In the genomic region with DNA sequence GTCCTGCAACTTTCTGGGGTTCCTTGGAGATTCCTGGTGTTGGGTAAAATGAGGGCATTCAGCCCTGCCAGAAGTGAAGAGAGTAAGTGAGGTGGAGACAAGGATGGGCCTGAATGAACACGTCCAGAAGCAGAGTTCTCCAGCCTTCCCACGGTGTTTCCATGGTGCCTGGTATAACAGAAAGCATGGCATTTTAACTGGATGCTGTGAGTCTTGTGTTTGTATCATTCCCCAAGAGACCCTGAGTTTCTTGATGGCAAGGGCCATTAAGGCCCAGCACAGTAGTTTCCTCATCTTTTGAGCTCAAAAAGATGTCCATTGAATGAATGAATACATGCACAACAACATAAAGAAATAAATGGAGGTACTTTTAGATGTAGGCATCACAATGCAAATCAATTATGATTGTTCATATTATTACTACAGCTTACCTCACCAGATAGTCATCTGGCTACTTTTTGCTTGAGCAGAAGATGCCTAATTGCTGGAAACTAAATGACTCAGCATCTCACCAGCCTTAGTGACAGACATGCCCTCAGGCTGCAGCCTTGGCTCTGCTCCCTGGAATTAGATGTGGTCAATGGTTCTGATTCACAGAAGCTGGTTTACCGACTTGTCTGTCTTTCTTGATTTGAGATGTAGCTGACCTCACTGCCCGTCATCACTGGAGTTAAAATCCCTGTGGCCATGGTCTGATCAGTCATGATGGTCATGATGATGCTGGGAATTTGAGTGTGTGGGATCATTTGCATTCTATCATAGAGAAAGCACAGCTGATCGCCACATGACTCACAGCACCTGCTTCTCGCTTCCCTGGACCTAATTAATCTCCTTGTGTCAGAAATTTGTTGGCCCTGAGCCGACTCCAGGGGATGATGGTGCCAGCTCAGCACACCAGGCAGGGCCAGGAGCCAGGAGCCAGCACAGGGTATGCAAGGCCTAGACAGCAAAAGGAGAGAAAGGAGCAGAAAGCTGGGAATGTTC, we compare ENCODE assay signal across 9 cellular contexts.
DNase-seq lines count a peak whose midpoint lies in the region; ATAC-seq, FAIRE-seq and TF ChIP-seq lines count a peak whose summit lies in the region.
"Had no signal": no experiment of that assay in that cellular context is flagged by ENCODE, and none has a peak within 500 bp of the region (broad histone marks: within the 10 kb centered on the region; RNA-seq: fewer than 3 reads in every experiment).

No MANE protein-coding gene starts in this region.

- peaks cover 17 to 22% of the 10 kb centered on the region in 2 experiments for H3K9me3 Mint-ChIP-seq in H9
- H3K9me3 Mint-ChIP-seq: activated naive CD4-positive, alpha-beta T cell treated with anti-CD3 and anti-CD28 coated beads, Interleukin-2, amount 50 U/mL, for 24 hours had no signal

- H3K9me3 ChIP-seq in kidney (ENCODE audit: control insufficient read depth in 1 of 2, low read length in 2 of 2) (no peaks in the 10 kb centered on the region), H9 (ENCODE audit: control insufficient read depth, low read depth, low read length) (no peaks in the 10 kb centered on the region)

- H2BK15ac ChIP-seq in H9 (ENCODE audit: low read depth, low read length), result no peak overlapping the region

- no peak overlapping the region for H2AFZ ChIP-seq in H9 (ENCODE audit: low read length)

- intact Hi-C loops in kidney (cut with DNase I), result no loop called here

- no peak overlapping the region for H2BK5ac ChIP-seq in H9 (ENCODE audit: insufficient read length, low read length)

- H4K8ac ChIP-seq in H9 (replicated peaks; ENCODE audit: insufficient read length, low read depth, low read length), result no peak overlapping the region

- peaks cover 21 to 27% of the 10 kb centered on the region in 2 experiments for H3K4me1 Mint-ChIP-seq in H9
- H3K4me1 Mint-ChIP-seq: activated naive CD4-positive, alpha-beta T cell treated with anti-CD3 and anti-CD28 coated beads, Interleukin-2, amount 50 U/mL, for 24 hours had no signal

- TF ChIP-seq CTCF in kidney (IDR thresholded peaks at IDR 0.05; ENCODE audit: borderline replicate concordance, extremely low read depth, insufficient read depth) (no peak), H9 (conservative IDR thresholded peaks at IDR 0.05) (no peak)

- no peak overlapping the region for H3K23ac ChIP-seq in H9 (ENCODE audit: insufficient read length, low read depth, low read length)

- H3K56ac ChIP-seq in H9 (ENCODE audit: insufficient read length, low read depth, low read length), result no peak overlapping the region

- no peak overlapping the region for H3K14ac ChIP-seq in H9 (ENCODE audit: insufficient read depth, low read length)

- peak; percentile 94 for ATAC-seq in GM18519 (IDR thresholded peaks at IDR 0.05; ENCODE audit: low FRiP score, unreplicated experiment)
- ATAC-seq in HG03045 (IDR thresholded peaks at IDR 0.05; ENCODE audit: unreplicated experiment), result peak; percentile 84

- peaks cover 11 to 22% (median 16%) of the 10 kb centered on the region in 3 experiments for H3K36me3 Mint-ChIP-seq in H9 (ENCODE audit: insufficient read depth in 1 of 3, low read depth in 3 of 3)
- H3K36me3 Mint-ChIP-seq: activated naive CD4-positive, alpha-beta T cell treated with anti-CD3 and anti-CD28 coated beads, Interleukin-2, amount 50 U/mL, for 24 hours had no signal

- no peak overlapping the region for H2BK12ac ChIP-seq in H9 (ENCODE audit: insufficient read length, low read depth, low read length)

- FAIRE-seq in kidney (lab: Jason Lieb, UNC), result no peak

- H3K4me3 Mint-ChIP-seq in H9, result no peak overlapping the region
- H3K4me3 Mint-ChIP-seq: activated naive CD4-positive, alpha-beta T cell treated with anti-CD3 and anti-CD28 coated beads, Interleukin-2, amount 50 U/mL, for 24 hours had no signal

- no peak overlapping the region for H2AK5ac ChIP-seq in H9 (ENCODE audit: insufficient read length, low read length)

- no peak overlapping the region for H3K4me3 ChIP-seq in kidney (ENCODE audit: low read length in 2 of 2)

- H4K20me1 ChIP-seq in H9 (ENCODE audit: control insufficient read depth, insufficient read depth, insufficient read length), result no peaks in the 10 kb centered on the region

- in situ Hi-C loops in SK-MEL-5 (cut with HindIII; ENCODE audit: low pct_unique_long_range_greater_than_20kb, low sequenced_read_pairs), result no loop called here

- no peak overlapping the region for H4K91ac ChIP-seq in H9 (ENCODE audit: insufficient read length, low read depth, low read length)

- no peak overlapping the region for H3K27ac Mint-ChIP-seq in H9
- H3K27ac Mint-ChIP-seq: activated naive CD4-positive, alpha-beta T cell treated with anti-CD3 and anti-CD28 coated beads, Interleukin-2, amount 50 U/mL, for 24 hours had no signal

- H3K79me2 ChIP-seq in H9 (ENCODE audit: insufficient read depth, low read length), result no peaks in the 10 kb centered on the region

- H3K27me3 Mint-ChIP-seq in H9 (ENCODE audit: low read depth), result no peaks in the 10 kb centered on the region; the same call in 1 of the 2 replicates

- H2BK120ac ChIP-seq in H9 (ENCODE audit: low read depth, low read length, poor library complexity, severe bottlenecking), result no peak overlapping the region

- no peak overlapping the region for H3K4me2 ChIP-seq in H9 (ENCODE audit: insufficient read depth, insufficient read length, low read length)

- no peak overlapping the region for H3K9ac ChIP-seq in kidney (ENCODE audit: low read length in 2 of 2)
- H3K9ac ChIP-seq in H9 (ENCODE audit: extremely low read depth, insufficient read length, low read length), result no peak overlapping the region

- H3K27me3 ChIP-seq in H9 (ENCODE audit: insufficient read depth, low read length), result no peaks in the 10 kb centered on the region

- no peak overlapping the region for H4K5ac ChIP-seq in H9 (ENCODE audit: insufficient read length, low read depth, low read length)

- no peaks in the 10 kb centered on the region for H3K23me2 ChIP-seq in H9 (ENCODE audit: insufficient read length, low read depth, low read length, poor library complexity, severe bottlenecking)

- no peaks in the 10 kb centered on the region for H3K79me1 ChIP-seq in H9 (ENCODE audit: insufficient read depth, low read depth, low read length, poor library complexity, severe bottlenecking)

- no peak overlapping the region for H3K18ac ChIP-seq in H9 (ENCODE audit: insufficient read length, low read depth, low read length)

- peak; percentile 100 for DNase-seq in A172 (ENCODE audit: low spot score)
- peak; percentile 90 for DNase-seq in SK-MEL-5 (ENCODE audit: low read depth, low spot score)
- peak; percentile 87 for DNase-seq in kidney
- DNase-seq in NCI-H510A (lab: John Stamatoyannopoulos, UW), result no peak
- no peak for DNase-seq in H9
- no peak for DNase-seq in midbrain (lab: John Stamatoyannopoulos, UW)

- H3K36me3 ChIP-seq in kidney (ENCODE audit: control insufficient read depth in 1 of 2, insufficient read depth in 2 of 2, low read length in 2 of 2), result no peaks in the 10 kb centered on the region

- H3T11ph ChIP-seq in H9 (ENCODE audit: low read length), result no peak overlapping the region

- WGBS in H9 (ENCODE audit: extremely low coverage, insufficient read length, low lambda C conversion rate), result no CpG with 5 or more reads among the region's 7 CpGs

- no peaks in the 10 kb centered on the region for H3K4me1 ChIP-seq in kidney (ENCODE audit: control insufficient read depth in 1 of 2, insufficient read depth in 1 of 2, low read depth in 1 of 2, low read length in 2 of 2)
- peaks cover 3% of the 10 kb centered on the region; the same call in 1 of the 2 replicates for H3K4me1 ChIP-seq in H9 (ENCODE audit: insufficient read depth, low read length)

- H3K4ac ChIP-seq in H9 (ENCODE audit: low read depth, low read length), result no peak overlapping the region

- no peak overlapping the region for H2BK20ac ChIP-seq in H9 (ENCODE audit: low read depth, low read length, poor library complexity, severe bottlenecking)

- H3K27ac ChIP-seq in kidney (ENCODE audit: low read depth in 2 of 2, low read length in 2 of 2) (no peak overlapping the region), H9 (ENCODE audit: insufficient read length, low read depth, low read length) (no peak overlapping the region)

Comparison
In these comparisons a context has a peak if more than half of its experiments do, and no peak if none do; other contexts are left out.
1. DNase-seq: peak in A172 (single experiment), SK-MEL-5 (single experiment) and kidney (single experiment); none in NCI-H510A (single experiment), H9 (single experiment) and midbrain (single experiment).